1 cellular context compared by ENCODE assay signal in the genomic region with DNA sequence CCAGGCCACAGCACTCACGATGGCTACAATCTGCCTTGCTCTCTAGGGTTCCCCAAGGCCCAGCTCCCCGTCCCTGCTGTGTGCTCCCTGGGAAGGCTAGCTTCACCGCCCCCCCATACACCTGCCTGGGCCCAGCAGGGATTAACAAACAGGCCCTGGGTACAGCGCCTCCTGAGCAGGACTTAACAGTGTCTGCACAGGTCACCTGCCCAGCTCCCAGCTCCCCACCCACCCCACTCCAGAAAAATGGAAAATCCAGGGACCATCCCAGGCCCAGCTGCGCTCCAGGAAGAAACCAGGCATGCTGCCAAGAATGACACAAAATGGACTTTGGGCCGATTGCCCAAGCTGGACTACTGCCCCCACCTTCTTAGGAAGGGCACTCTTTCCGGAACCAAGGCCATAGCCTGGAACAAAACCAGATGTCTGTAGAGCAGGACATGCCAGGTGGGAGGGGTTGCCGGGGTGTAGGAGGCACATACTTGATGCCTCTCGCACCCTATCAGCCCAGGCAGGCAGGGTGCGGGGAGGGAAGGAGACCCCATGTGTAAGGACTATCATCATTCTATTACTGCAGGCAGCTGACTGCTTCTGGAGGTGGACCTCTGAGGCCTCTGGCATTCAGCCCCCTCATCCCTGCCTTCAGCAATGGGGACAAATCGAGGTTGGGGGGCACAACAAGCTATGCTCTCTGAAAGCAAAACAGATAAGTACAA.
TF ChIP-seq lines count a peak whose summit lies in the region.

No MANE protein-coding gene starts in this region.

TF ChIP-seq in HepG2, 621 proteins besides CTCF, POLR2A, EP300 and RAD21 (continued from another document and continues in another):
- TF ChIP-seq ATRX (CRISPR knock-in tag; IDR thresholded peaks at IDR 0.05; ENCODE audit: borderline replicate concordance) (no peak), ZNF3 (CRISPR knock-in tag; IDR thresholded peaks at IDR 0.05) (peak; percentile 74; the same call in 1 of the 2 replicates), SETDB1 (CRISPR knock-in tag; IDR thresholded peaks at IDR 0.05; ENCODE audit: borderline replicate concordance) (no peak), TMF1 (CRISPR knock-in tag; IDR thresholded peaks at IDR 0.05; ENCODE audit: low read depth) (peak; percentile 91), ZNF367 (CRISPR knock-in tag; IDR thresholded peaks at IDR 0.05; ENCODE audit: borderline replicate concordance) (no peak), ZNF460 (CRISPR knock-in tag; IDR thresholded peaks at IDR 0.05; ENCODE audit: borderline replicate concordance) (peak; percentile 71; the same call in 1 of the 2 replicates), HOXD1 (CRISPR knock-in tag; IDR thresholded peaks at IDR 0.05) (peak; percentile 90), FIP1L1 (IDR thresholded peaks at IDR 0.05; ENCODE audit: borderline replicate concordance, insufficient read depth, low read depth, low read length) (0 out of 2 replicates have a peak, but pooled peaks have one; percentile 75), TEAD3 (CRISPR knock-in tag; optimal IDR thresholded peaks at IDR 0.05; ENCODE audit: borderline replicate concordance) (peak; percentile 97), NR2F1 (CRISPR knock-in tag; IDR thresholded peaks at IDR 0.05) (peak; percentile 95), AHR (CRISPR knock-in tag; IDR thresholded peaks at IDR 0.05) (peak; percentile 74; the same call in 1 of the 2 replicates), GATAD2A (CRISPR knock-in tag; IDR thresholded peaks at IDR 0.05) (peak; percentile 100), HNRNPH1 (optimal IDR thresholded peaks at IDR 0.05; ENCODE audit: low read depth, low read length) (peak; percentile 88), ZZZ3 (CRISPR knock-in tag; IDR thresholded peaks at IDR 0.05; ENCODE audit: borderline replicate concordance) (peak; percentile 40; the same call in 1 of the 2 replicates), ZNF17 (CRISPR knock-in tag; IDR thresholded peaks at IDR 0.05) (no peak)
- TF ChIP-seq, protein P1, sequence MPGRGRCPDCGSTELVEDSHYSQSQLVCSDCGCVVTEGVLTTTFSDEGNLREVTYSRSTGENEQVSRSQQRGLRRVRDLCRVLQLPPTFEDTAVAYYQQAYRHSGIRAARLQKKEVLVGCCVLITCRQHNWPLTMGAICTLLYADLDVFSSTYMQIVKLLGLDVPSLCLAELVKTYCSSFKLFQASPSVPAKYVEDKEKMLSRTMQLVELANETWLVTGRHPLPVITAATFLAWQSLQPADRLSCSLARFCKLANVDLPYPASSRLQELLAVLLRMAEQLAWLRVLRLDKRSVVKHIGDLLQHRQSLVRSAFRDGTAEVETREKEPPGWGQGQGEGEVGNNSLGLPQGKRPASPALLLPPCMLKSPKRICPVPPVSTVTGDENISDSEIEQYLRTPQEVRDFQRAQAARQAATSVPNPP (CRISPR knock-in tag; IDR thresholded peaks at IDR 0.05): peak; percentile 91; the same call in 1 of the 2 replicates
- TF ChIP-seq, protein P2, sequence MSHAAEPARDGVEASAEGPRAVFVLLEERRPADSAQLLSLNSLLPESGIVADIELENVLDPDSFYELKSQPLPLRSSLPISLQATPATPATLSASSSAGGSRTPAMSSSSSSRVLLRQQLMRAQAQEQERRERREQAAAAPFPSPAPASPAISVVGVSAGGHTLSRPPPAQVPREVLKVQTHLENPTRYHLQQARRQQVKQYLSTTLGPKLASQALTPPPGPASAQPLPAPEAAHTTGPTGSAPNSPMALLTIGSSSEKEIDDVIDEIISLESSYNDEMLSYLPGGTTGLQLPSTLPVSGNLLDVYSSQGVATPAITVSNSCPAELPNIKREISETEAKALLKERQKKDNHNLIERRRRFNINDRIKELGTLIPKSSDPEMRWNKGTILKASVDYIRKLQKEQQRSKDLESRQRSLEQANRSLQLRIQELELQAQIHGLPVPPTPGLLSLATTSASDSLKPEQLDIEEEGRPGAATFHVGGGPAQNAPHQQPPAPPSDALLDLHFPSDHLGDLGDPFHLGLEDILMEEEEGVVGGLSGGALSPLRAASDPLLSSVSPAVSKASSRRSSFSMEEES (CRISPR knock-in tag; IDR thresholded peaks at IDR 0.05): peak; percentile 94
- TF ChIP-seq, protein P3, sequence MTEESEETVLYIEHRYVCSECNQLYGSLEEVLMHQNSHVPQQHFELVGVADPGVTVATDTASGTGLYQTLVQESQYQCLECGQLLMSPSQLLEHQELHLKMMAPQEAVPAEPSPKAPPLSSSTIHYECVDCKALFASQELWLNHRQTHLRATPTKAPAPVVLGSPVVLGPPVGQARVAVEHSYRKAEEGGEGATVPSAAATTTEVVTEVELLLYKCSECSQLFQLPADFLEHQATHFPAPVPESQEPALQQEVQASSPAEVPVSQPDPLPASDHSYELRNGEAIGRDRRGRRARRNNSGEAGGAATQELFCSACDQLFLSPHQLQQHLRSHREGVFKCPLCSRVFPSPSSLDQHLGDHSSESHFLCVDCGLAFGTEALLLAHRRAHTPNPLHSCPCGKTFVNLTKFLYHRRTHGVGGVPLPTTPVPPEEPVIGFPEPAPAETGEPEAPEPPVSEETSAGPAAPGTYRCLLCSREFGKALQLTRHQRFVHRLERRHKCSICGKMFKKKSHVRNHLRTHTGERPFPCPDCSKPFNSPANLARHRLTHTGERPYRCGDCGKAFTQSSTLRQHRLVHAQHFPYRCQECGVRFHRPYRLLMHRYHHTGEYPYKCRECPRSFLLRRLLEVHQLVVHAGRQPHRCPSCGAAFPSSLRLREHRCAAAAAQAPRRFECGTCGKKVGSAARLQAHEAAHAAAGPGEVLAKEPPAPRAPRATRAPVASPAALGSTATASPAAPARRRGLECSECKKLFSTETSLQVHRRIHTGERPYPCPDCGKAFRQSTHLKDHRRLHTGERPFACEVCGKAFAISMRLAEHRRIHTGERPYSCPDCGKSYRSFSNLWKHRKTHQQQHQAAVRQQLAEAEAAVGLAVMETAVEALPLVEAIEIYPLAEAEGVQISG (CRISPR knock-in tag; IDR thresholded peaks at IDR 0.05): peak; percentile 94
- TF ChIP-seq, protein P4, sequence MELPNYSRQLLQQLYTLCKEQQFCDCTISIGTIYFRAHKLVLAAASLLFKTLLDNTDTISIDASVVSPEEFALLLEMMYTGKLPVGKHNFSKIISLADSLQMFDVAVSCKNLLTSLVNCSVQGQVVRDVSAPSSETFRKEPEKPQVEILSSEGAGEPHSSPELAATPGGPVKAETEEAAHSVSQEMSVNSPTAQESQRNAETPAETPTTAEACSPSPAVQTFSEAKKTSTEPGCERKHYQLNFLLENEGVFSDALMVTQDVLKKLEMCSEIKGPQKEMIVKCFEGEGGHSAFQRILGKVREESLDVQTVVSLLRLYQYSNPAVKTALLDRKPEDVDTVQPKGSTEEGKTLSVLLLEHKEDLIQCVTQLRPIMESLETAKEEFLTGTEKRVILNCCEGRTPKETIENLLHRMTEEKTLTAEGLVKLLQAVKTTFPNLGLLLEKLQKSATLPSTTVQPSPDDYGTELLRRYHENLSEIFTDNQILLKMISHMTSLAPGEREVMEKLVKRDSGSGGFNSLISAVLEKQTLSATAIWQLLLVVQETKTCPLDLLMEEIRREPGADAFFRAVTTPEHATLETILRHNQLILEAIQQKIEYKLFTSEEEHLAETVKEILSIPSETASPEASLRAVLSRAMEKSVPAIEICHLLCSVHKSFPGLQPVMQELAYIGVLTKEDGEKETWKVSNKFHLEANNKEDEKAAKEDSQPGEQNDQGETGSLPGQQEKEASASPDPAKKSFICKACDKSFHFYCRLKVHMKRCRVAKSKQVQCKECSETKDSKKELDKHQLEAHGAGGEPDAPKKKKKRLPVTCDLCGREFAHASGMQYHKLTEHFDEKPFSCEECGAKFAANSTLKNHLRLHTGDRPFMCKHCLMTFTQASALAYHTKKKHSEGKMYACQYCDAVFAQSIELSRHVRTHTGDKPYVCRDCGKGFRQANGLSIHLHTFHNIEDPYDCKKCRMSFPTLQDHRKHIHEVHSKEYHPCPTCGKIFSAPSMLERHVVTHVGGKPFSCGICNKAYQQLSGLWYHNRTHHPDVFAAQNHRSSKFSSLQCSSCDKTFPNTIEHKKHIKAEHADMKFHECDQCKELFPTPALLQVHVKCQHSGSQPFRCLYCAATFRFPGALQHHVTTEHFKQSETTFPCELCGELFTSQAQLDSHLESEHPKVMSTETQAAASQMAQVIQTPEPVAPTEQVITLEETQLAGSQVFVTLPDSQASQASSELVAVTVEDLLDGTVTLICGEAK (IDR thresholded peaks at IDR 0.05): no peak
- TF ChIP-seq, protein P4 (CRISPR knock-in tag; IDR thresholded peaks at IDR 0.05): peak; percentile 91; the same call in 1 of the 2 replicates
- TF ChIP-seq, protein P5, sequence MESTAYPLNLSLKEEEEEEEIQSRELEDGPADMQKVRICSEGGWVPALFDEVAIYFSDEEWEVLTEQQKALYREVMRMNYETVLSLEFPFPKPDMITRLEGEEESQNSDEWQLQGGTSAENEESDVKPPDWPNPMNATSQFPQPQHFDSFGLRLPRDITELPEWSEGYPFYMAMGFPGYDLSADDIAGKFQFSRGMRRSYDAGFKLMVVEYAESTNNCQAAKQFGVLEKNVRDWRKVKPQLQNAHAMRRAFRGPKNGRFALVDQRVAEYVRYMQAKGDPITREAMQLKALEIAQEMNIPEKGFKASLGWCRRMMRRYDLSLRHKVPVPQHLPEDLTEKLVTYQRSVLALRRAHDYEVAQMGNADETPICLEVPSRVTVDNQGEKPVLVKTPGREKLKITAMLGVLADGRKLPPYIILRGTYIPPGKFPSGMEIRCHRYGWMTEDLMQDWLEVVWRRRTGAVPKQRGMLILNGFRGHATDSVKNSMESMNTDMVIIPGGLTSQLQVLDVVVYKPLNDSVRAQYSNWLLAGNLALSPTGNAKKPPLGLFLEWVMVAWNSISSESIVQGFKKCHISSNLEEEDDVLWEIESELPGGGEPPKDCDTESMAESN (CRISPR knock-in tag; conservative IDR thresholded peaks at IDR 0.05): peak; percentile 99
- TF ChIP-seq, protein P6, sequence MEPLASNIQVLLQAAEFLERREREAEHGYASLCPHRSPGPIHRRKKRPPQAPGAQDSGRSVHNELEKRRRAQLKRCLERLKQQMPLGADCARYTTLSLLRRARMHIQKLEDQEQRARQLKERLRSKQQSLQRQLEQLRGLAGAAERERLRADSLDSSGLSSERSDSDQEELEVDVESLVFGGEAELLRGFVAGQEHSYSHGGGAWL (CRISPR knock-in tag; IDR thresholded peaks at IDR 0.05): peak; percentile 27; the same call in 1 of the 2 replicates
- TF ChIP-seq, protein P7, sequence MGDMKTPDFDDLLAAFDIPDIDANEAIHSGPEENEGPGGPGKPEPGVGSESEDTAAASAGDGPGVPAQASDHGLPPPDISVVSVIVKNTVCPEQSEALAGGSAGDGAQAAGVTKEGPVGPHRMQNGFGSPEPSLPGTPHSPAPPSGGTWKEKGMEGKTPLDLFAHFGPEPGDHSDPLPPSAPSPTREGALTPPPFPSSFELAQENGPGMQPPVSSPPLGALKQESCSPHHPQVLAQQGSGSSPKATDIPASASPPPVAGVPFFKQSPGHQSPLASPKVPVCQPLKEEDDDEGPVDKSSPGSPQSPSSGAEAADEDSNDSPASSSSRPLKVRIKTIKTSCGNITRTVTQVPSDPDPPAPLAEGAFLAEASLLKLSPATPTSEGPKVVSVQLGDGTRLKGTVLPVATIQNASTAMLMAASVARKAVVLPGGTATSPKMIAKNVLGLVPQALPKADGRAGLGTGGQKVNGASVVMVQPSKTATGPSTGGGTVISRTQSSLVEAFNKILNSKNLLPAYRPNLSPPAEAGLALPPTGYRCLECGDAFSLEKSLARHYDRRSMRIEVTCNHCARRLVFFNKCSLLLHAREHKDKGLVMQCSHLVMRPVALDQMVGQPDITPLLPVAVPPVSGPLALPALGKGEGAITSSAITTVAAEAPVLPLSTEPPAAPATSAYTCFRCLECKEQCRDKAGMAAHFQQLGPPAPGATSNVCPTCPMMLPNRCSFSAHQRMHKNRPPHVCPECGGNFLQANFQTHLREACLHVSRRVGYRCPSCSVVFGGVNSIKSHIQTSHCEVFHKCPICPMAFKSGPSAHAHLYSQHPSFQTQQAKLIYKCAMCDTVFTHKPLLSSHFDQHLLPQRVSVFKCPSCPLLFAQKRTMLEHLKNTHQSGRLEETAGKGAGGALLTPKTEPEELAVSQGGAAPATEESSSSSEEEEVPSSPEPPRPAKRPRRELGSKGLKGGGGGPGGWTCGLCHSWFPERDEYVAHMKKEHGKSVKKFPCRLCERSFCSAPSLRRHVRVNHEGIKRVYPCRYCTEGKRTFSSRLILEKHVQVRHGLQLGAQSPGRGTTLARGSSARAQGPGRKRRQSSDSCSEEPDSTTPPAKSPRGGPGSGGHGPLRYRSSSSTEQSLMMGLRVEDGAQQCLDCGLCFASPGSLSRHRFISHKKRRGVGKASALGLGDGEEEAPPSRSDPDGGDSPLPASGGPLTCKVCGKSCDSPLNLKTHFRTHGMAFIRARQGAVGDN (CRISPR knock-in tag; IDR thresholded peaks at IDR 0.05): peak; percentile 99
- TF ChIP-seq, protein P8, sequence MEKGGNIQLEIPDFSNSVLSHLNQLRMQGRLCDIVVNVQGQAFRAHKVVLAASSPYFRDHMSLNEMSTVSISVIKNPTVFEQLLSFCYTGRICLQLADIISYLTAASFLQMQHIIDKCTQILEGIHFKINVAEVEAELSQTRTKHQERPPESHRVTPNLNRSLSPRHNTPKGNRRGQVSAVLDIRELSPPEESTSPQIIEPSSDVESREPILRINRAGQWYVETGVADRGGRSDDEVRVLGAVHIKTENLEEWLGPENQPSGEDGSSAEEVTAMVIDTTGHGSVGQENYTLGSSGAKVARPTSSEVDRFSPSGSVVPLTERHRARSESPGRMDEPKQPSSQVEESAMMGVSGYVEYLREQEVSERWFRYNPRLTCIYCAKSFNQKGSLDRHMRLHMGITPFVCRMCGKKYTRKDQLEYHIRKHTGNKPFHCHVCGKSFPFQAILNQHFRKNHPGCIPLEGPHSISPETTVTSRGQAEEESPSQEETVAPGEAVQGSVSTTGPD (CRISPR knock-in tag; IDR thresholded peaks at IDR 0.05): peak; percentile 92
- TF ChIP-seq, protein P9, sequence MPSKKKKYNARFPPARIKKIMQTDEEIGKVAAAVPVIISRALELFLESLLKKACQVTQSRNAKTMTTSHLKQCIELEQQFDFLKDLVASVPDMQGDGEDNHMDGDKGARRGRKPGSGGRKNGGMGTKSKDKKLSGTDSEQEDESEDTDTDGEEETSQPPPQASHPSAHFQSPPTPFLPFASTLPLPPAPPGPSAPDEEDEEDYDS (CRISPR knock-in tag; IDR thresholded peaks at IDR 0.05): peak; percentile 88
